ENCODE assay signal across 8 cellular contexts in genomic region chr2:224586127-224586702, GRCh38. TPM values are rescaled to one million over a fixed set of nuclear protein-coding genes. Genes with fewer than 3 reads are reported as not detected.
DNase-seq lines count a peak whose midpoint lies in the region; ATAC-seq, FAIRE-seq and TF ChIP-seq lines count a peak whose summit lies in the region.

No MANE protein-coding gene starts in this region.

- ATAC-seq in left cardiac atrium, result no peak
- no peak for ATAC-seq in activated CD8-positive, alpha-beta T cell treated with anti-CD3 and anti-CD28 coated beads, Interleukin-2, amount 10 ng/mL, durations not matched to agents 7 days and 5 days
- no peak for ATAC-seq in HG03280 (IDR thresholded peaks at IDR 0.05; ENCODE audit: unreplicated experiment)
- ATAC-seq in GM18520 (IDR thresholded peaks at IDR 0.05; ENCODE audit: unreplicated experiment), result no peak

- intact Hi-C loops in left ventricle myocardium inferior (cut with micrococcal nuclease) (no loop called here), left cardiac atrium (cut with DNase I) (no loop called here), kidney (cut with DNase I) (no loop called here)

- H3K27ac ChIP-seq in left ventricle myocardium inferior (replicated peaks) (peak overlapping the region; percentile 73), kidney (ENCODE audit: low read depth in 2 of 2, low read length in 2 of 2) (peak overlapping the region in 1 of 2 donors; percentile 5), thymus (ENCODE audit: low read depth) (peak overlapping the region; percentile 61)

- H3K36me3 ChIP-seq in left ventricle myocardium inferior (no peaks in the 10 kb centered on the region), kidney (ENCODE audit: control insufficient read depth in 1 of 2, insufficient read depth in 2 of 2, low read length in 2 of 2) (no peaks in the 10 kb centered on the region), thymus (ENCODE audit: control insufficient read depth, insufficient read depth) (no peaks in the 10 kb centered on the region)

- H3K9me3 ChIP-seq in left ventricle myocardium inferior (replicated peaks) (no peaks in the 10 kb centered on the region), kidney (ENCODE audit: control insufficient read depth in 1 of 2, low read length in 2 of 2) (no peaks in the 10 kb centered on the region), thymus (ENCODE audit: control insufficient read depth) (no peaks in the 10 kb centered on the region)

- POLR2A ChIA-PET in activated CD8-positive, alpha-beta T cell treated with anti-CD3 and anti-CD28 coated beads, Interleukin-2, amount 10 ng/mL, durations not matched to agents 7 days and 5 days (lab: Charles Lee), result interaction anchor here (0.5 to 3.9 kb wide), 13 partner anchors 10 to 812 kb away, joined by 3 to 32 read pairs (median 4); no protein-coding TSS in a partner anchor

- H3K4me3 ChIP-seq in left ventricle myocardium inferior (peak overlapping the region; percentile 85), kidney (ENCODE audit: low read length in 2 of 2) (peak overlapping the region; percentile 86 to 88), thymus (ENCODE audit: low read length) (peak overlapping the region; percentile 91)

- TF ChIP-seq CTCF in left ventricle myocardium inferior (IDR thresholded peaks at IDR 0.05; ENCODE audit: borderline replicate concordance), result no peak
- no peak for TF ChIP-seq CTCF in kidney (IDR thresholded peaks at IDR 0.05; ENCODE audit: borderline replicate concordance, extremely low read depth, insufficient read depth)

- peak overlapping the region; percentile 11 to 57 for H3K9ac ChIP-seq in kidney (ENCODE audit: low read length in 2 of 2)

- H3K27me3 Mint-ChIP-seq in activated CD8-positive, alpha-beta T cell treated with anti-CD3 and anti-CD28 coated beads, Interleukin-2, amount 10 ng/mL, durations not matched to agents 7 days and 5 days (ENCODE audit: low read depth), result no peaks in the 10 kb centered on the region

- H3K4me1 ChIP-seq in left ventricle myocardium inferior (peaks cover 46% of the 10 kb centered on the region), kidney (ENCODE audit: control insufficient read depth in 1 of 2, insufficient read depth in 1 of 2, low read depth in 1 of 2, low read length in 2 of 2) (peaks cover 2 to 3% of the 10 kb centered on the region in 2 donors), thymus (ENCODE audit: control insufficient read depth, insufficient read depth, low read length) (peaks cover 8% of the 10 kb centered on the region)

- peaks cover 38% of the 10 kb centered on the region for H3K4me1 Mint-ChIP-seq in activated CD8-positive, alpha-beta T cell treated with anti-CD3 and anti-CD28 coated beads, Interleukin-2, amount 10 ng/mL, durations not matched to agents 7 days and 5 days (ENCODE audit: low read depth)

- H3K9me3 Mint-ChIP-seq in activated CD8-positive, alpha-beta T cell treated with anti-CD3 and anti-CD28 coated beads, Interleukin-2, amount 10 ng/mL, durations not matched to agents 7 days and 5 days (ENCODE audit: insufficient read depth), result no peaks in the 10 kb centered on the region

- H3K27me3 ChIP-seq in left ventricle myocardium inferior (ENCODE audit: low read depth), result no peaks in the 10 kb centered on the region
- no peaks in the 10 kb centered on the region for H3K27me3 ChIP-seq in thymus (ENCODE audit: control insufficient read depth, insufficient read depth)

- CTCF ChIA-PET in activated CD8-positive, alpha-beta T cell treated with anti-CD3 and anti-CD28 coated beads, Interleukin-2, amount 10 ng/mL, durations not matched to agents 7 days and 5 days (lab: Charles Lee), result interaction anchor here (0.6 to 1.9 kb wide), 6 partner anchors 17 to 217 kb away, joined by 3 to 10 read pairs (median 4); no protein-coding TSS in a partner anchor

- no peak for FAIRE-seq in kidney (lab: Jason Lieb, UNC)

- peak overlapping the region; percentile 97 for H3K27ac Mint-ChIP-seq in activated CD8-positive, alpha-beta T cell treated with anti-CD3 and anti-CD28 coated beads, Interleukin-2, amount 10 ng/mL, durations not matched to agents 7 days and 5 days

- peaks cover 19% of the 10 kb centered on the region for H3K36me3 Mint-ChIP-seq in activated CD8-positive, alpha-beta T cell treated with anti-CD3 and anti-CD28 coated beads, Interleukin-2, amount 10 ng/mL, durations not matched to agents 7 days and 5 days (ENCODE audit: low read depth)

- WGBS in thymus, result 4% methylated on average over 7 of the region's 7 CpGs

- peak overlapping the region; percentile 82 for H3K4me3 Mint-ChIP-seq in activated CD8-positive, alpha-beta T cell treated with anti-CD3 and anti-CD28 coated beads, Interleukin-2, amount 10 ng/mL, durations not matched to agents 7 days and 5 days

- DNase-seq in left ventricle myocardium inferior (no peak), left cardiac atrium (no peak), kidney (no peak)
- DNase-seq in activated CD8-positive, alpha-beta T cell treated with anti-CD3 and anti-CD28 coated beads, Interleukin-2, amount 10 ng/mL, durations not matched to agents 7 days and 5 days, result no peak
- DNase-seq in NK-92 treated with Interleukin-12 subunit alpha and Interleukin-12 subunit beta, amount 100 ng/mL, for 24 hours (lab: John Stamatoyannopoulos, UW), result no peak

RNA-seq across cellular contexts. Expression of gene CUL3, which starts 1.1 kb away (rescaled TPM):
- total RNA-seq in left ventricle myocardium inferior (74.4 TPM), left cardiac atrium (10 to 100 TPM; 59.3 to 66.0 TPM), kidney (78.5 TPM)
- 10 to 100 TPM; 77.9 to 82.0 TPM for total RNA-seq in activated CD8-positive, alpha-beta T cell treated with anti-CD3 and anti-CD28 coated beads, Interleukin-2, amount 10 ng/mL, durations not matched to agents 7 days and 5 days
- polyA plus RNA-seq in kidney (ENCODE audit: insufficient read depth, low read depth, low replicate concordance) (81.2 TPM), thymus (134 TPM)
